Comparison of ENCODE assay signal across 1 cellular context in the genomic region with DNA sequence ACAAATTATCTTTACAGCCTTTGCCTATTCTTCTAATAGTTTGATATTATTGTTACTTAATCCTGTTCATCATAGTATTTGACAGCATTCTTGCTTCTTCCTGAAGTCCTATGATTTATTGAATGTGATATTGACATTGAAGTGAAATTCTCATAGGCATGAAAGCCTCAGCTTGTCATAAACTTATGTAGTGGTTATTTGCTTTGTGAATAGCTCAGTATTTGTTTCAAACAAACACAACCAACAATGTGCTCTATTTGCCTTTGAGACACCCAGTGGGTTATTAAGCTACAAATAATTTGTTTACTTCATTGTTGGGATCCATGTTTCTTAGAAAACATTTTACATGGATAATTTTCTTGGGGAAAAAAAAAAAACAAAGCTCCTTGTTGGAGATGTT.
TF ChIP-seq lines count a peak whose summit lies in the region.

No MANE protein-coding gene starts in this region.

TF ChIP-seq in HepG2, 621 proteins besides CTCF, POLR2A, EP300 and RAD21 (continued from another document):
- peak; percentile 73 for TF ChIP-seq FOXA3 (CRISPR knock-in tag; IDR thresholded peaks at IDR 0.05)
- no peak for TF ChIP-seq NRL (CRISPR knock-in tag; IDR thresholded peaks at IDR 0.05; ENCODE audit: borderline replicate concordance)
- TF ChIP-seq FOXP1 (IDR thresholded peaks at IDR 0.05): 0 out of 2 replicates have a peak, but pooled peaks have one; percentile 14
- peak; percentile 68 for TF ChIP-seq FOXP1 (CRISPR knock-in tag; IDR thresholded peaks at IDR 0.05)
- TF ChIP-seq, protein P1, sequence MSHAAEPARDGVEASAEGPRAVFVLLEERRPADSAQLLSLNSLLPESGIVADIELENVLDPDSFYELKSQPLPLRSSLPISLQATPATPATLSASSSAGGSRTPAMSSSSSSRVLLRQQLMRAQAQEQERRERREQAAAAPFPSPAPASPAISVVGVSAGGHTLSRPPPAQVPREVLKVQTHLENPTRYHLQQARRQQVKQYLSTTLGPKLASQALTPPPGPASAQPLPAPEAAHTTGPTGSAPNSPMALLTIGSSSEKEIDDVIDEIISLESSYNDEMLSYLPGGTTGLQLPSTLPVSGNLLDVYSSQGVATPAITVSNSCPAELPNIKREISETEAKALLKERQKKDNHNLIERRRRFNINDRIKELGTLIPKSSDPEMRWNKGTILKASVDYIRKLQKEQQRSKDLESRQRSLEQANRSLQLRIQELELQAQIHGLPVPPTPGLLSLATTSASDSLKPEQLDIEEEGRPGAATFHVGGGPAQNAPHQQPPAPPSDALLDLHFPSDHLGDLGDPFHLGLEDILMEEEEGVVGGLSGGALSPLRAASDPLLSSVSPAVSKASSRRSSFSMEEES (CRISPR knock-in tag; IDR thresholded peaks at IDR 0.05): no peak
- TF ChIP-seq MBNL3 (CRISPR knock-in tag; conservative IDR thresholded peaks at IDR 0.05): no peak
- TF ChIP-seq PCBP2 (optimal IDR thresholded peaks at IDR 0.05; ENCODE audit: low read depth, low read length, poor library complexity, severe bottlenecking): no peak
- no peak for TF ChIP-seq ATF3 (CRISPR knock-in tag; IDR thresholded peaks at IDR 0.05)
- no peak for TF ChIP-seq ZGPAT (CRISPR knock-in tag; IDR thresholded peaks at IDR 0.05)
- no peak for TF ChIP-seq MED1 (CRISPR knock-in tag; IDR thresholded peaks at IDR 0.05)
- TF ChIP-seq CREM (IDR thresholded peaks at IDR 0.05): no peak
- no peak for TF ChIP-seq CREM (CRISPR knock-in tag; IDR thresholded peaks at IDR 0.05)
- no peak for TF ChIP-seq MTF2 (CRISPR knock-in tag; IDR thresholded peaks at IDR 0.05; ENCODE audit: borderline replicate concordance)
- TF ChIP-seq NR2F1 (CRISPR knock-in tag; IDR thresholded peaks at IDR 0.05): peak in 1 of 2 experiments; percentile 55; a peak in 1 of 4 replicates
- TF ChIP-seq ZNF605 (CRISPR knock-in tag; IDR thresholded peaks at IDR 0.05): no peak
